Comparison of ENCODE assay signal across 34 cellular contexts in genomic region chr12:19613051-19613535, GRCh38.
"Had no signal": no experiment of that assay in that cellular context is flagged by ENCODE, and none has a peak within 500 bp of the region (broad histone marks: within the 10 kb centered on the region; RNA-seq: fewer than 3 reads in every experiment).

No MANE protein-coding gene starts in this region.

- H3K4me3 ChIP-seq: adrenal gland, ascending aorta, cardiac muscle cell had no signal

- H3K9me3 ChIP-seq: adrenal gland, ascending aorta had no signal

- H3K4me1 ChIP-seq: adrenal gland had no signal

- FAIRE-seq: TTC549 had no signal

- H3K36me3 ChIP-seq: adrenal gland, ascending aorta, cardiac muscle cell had no signal

- DNase-seq: activated CD4-positive, alpha-beta memory T cell treated with anti-CD3 and anti-CD28 coated beads, Interleukin-2, amount 10 ng/mL, durations not matched to agents 7 days and 5 days; activated CD4-positive, alpha-beta T cell treated with anti-CD3 and anti-CD28 coated beads for 1 hour; activated CD4-positive, alpha-beta T cell treated with anti-CD3 and anti-CD28 coated beads for 36 hours; activated CD4-positive, alpha-beta T cell treated with anti-CD3 and anti-CD28 coated beads for 48 hours; activated CD4-positive, alpha-beta T cell treated with anti-CD3 and anti-CD28 coated beads, Interleukin-2, amount 10 ng/mL, durations not matched to agents 7 days and 5 days; activated CD4-positive, alpha-beta T cell treated with anti-CD3 and anti-CD28 coated beads, Interleukin-2, amount 50 U/mL, for 48 hours; activated CD4-positive, CD25-positive, alpha-beta regulatory T cell; activated CD8-positive, alpha-beta memory T cell treated with anti-CD3 and anti-CD28 coated beads for 24 hours; activated CD8-positive, alpha-beta memory T cell treated with anti-CD3 and anti-CD28 coated beads, Interleukin-2, amount 50 U/mL, for 4 hours; activated CD8-positive, alpha-beta T cell treated with anti-CD3 and anti-CD28 coated beads, Interleukin-2, amount 10 ng/mL, durations not matched to agents 7 days and 5 days; activated effector memory CD4-positive, alpha-beta T cell treated with anti-CD3 and anti-CD28 coated beads, Interleukin-2, amount 50 U/mL, for 16 hours; activated gamma-delta T cell treated with Interleukin-2 at 50 U/mL for 16 hours; activated naive CD4-positive, alpha-beta T cell; activated naive CD4-positive, alpha-beta T cell treated with anti-CD3 and anti-CD28 coated beads for 36 hours; activated naive CD4-positive, alpha-beta T cell treated with anti-CD3 and anti-CD28 coated beads, Interleukin-2, amount 50 U/mL, for 16 hours; activated naive CD8-positive, alpha-beta T cell treated with anti-CD3 and anti-CD28 coated beads for 36 hours; activated T-cell treated with anti-CD3 and anti-CD28 coated beads for 4 hours; activated T-cell treated with anti-CD3 and anti-CD28 coated beads, Interleukin-2, amount 50 U/mL, for 1 hour; activated T-cell treated with anti-CD3 and anti-CD28 coated beads, Interleukin-2, amount 50 U/mL, for 4 hours; activated T-cell treated with anti-CD3 and anti-CD28 coated beads, Interleukin-2, amount 50 U/mL, for 72 hours; adrenal gland; amniotic stem cell; anterior cingulate cortex; caudate nucleus; cerebellar nuclear complex; T-cell; T-helper 17 cell had no signal

- ATAC-seq: activated CD4-positive, alpha-beta T cell treated with anti-CD3 and anti-CD28 coated beads for 36 hours; activated CD4-positive, CD25-positive, alpha-beta regulatory T cell treated with anti-CD3 and anti-CD28 coated beads, Interleukin-2, amount 50 U/mL, for 24 hours; activated CD8-positive, alpha-beta T cell treated with anti-CD3 and anti-CD28 coated beads, Interleukin-2, amount 10 ng/mL, durations not matched to agents 7 days and 5 days; activated naive CD4-positive, alpha-beta T cell treated with anti-CD3 and anti-CD28 coated beads, Interleukin-2, amount 50 U/mL, for 72 hours; activated T-cell treated with anti-CD3 and anti-CD28 coated beads, Interleukin-2, amount 50 U/mL, for 4 hours; activated T-cell treated with anti-CD3 and anti-CD28 coated beads, Interleukin-2, amount 50 U/mL, for 72 hours; activated T-helper 17 cell treated with anti-CD3 and anti-CD28 coated beads, Interleukin-2, amount 50 U/mL, for 72 hours; T-cell; T-helper 17 cell had no signal

- H3K27ac ChIP-seq: adrenal gland, ascending aorta, cardiac muscle cell, VCaP had no signal

- H3K27me3 ChIP-seq: adrenal gland, ascending aorta, cardiac muscle cell had no signal
